27 cellular contexts compared by ENCODE assay signal in the genomic region with DNA sequence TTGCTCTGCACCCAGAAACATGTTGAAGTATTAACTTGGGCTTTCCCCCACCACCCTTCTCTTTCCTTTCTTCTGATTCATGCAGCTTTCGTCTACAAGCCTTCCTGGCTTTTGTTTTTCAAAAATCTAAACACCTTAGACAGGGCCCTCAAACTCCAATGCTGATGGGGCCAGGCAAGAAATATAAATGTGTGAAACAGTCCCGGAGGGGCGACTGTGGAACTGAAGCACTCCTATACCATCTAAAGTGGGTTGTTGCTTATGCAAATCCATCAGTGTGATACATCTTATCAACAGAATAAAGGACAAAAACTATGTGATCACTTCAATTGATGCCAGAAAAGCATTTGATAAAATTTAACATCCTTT.
"Had no signal": no experiment of that assay in that cellular context is flagged by ENCODE, and none has a peak within 500 bp of the region (broad histone marks: within the 10 kb centered on the region; RNA-seq: fewer than 3 reads in every experiment).

No MANE protein-coding gene starts in this region.

- H3K36me3 Mint-ChIP-seq: immature natural killer cell; neural progenitor cell; stimulated activated effector memory CD8-positive, alpha-beta T cell treated with anti-CD3 and anti-CD28 coated beads, Interleukin-12 subunit alpha, Interleukin-12 subunit beta, amount 100 ng/mL, for 72 hours had no signal

- H3K27me3 ChIP-seq: breast epithelium, neural progenitor cell, suprapubic skin had no signal

- ATAC-seq: esophagus mucosa; heart left ventricle; naive thymus-derived CD4-positive, alpha-beta T cell; psoas muscle; stimulated activated effector memory CD8-positive, alpha-beta T cell treated with anti-CD3 and anti-CD28 coated beads, Interleukin-12 subunit alpha, Interleukin-12 subunit beta, amount 100 ng/mL, for 72 hours; T-cell had no signal

- H3K4me3 Mint-ChIP-seq: activated CD4-positive, alpha-beta T cell treated with anti-CD3 and anti-CD28 coated beads, Interleukin-2, amount 10 ng/mL, durations not matched to agents 24 days and 14 days; central memory CD8-positive, alpha-beta T cell; dendritic cell treated with granulocyte-macrophage colony-stimulating factor and Interleukin-4, amounts not matched to agents 40 ng/mL and 50 ng/mL, for 4 days; endodermal cell; immature natural killer cell; memory B cell; neural progenitor cell; stimulated activated effector memory CD8-positive, alpha-beta T cell treated with anti-CD3 and anti-CD28 coated beads, Interleukin-12 subunit alpha, Interleukin-12 subunit beta, amount 100 ng/mL, for 72 hours; T-cell had no signal

- H3K9me3 ChIP-seq: breast epithelium, suprapubic skin, tibial artery had no signal

- DNase-seq: activated CD4-positive, alpha-beta T cell treated with anti-CD3 and anti-CD28 coated beads, Interleukin-2, amount 10 ng/mL, durations not matched to agents 24 days and 14 days; activated CD4-positive, CD25-positive, alpha-beta regulatory T cell; activated gamma-delta T cell; endodermal cell; foreskin fibroblast; heart left ventricle; hypothalamus; immature natural killer cell; kidney; midbrain; naive thymus-derived CD4-positive, alpha-beta T cell; occipital lobe; psoas muscle; sigmoid colon; small intestine; stimulated activated CD4-positive, alpha-beta T cell treated with anti-CD3 and anti-CD28 coated beads, Interleukin-4, amount 100 ng/mL, for 24 hours; T-cell had no signal

- H3K9me3 Mint-ChIP-seq: central memory CD8-positive, alpha-beta T cell; dendritic cell treated with granulocyte-macrophage colony-stimulating factor and Interleukin-4, amounts not matched to agents 40 ng/mL and 50 ng/mL, for 4 days; endodermal cell; immature natural killer cell; memory B cell; neural progenitor cell; stimulated activated effector memory CD8-positive, alpha-beta T cell treated with anti-CD3 and anti-CD28 coated beads, Interleukin-12 subunit alpha, Interleukin-12 subunit beta, amount 100 ng/mL, for 72 hours; T-cell had no signal

- H3K27ac Mint-ChIP-seq: dendritic cell treated with granulocyte-macrophage colony-stimulating factor and Interleukin-4, amounts not matched to agents 40 ng/mL and 50 ng/mL, for 4 days; endodermal cell; memory B cell; neural progenitor cell; stimulated activated effector memory CD8-positive, alpha-beta T cell treated with anti-CD3 and anti-CD28 coated beads, Interleukin-12 subunit alpha, Interleukin-12 subunit beta, amount 100 ng/mL, for 72 hours had no signal

- H3K27ac ChIP-seq: breast epithelium, heart left ventricle, neural progenitor cell, parathyroid adenoma, psoas muscle, sigmoid colon, suprapubic skin, tibial artery had no signal

- H3K27me3 Mint-ChIP-seq: central memory CD8-positive, alpha-beta T cell; memory B cell; T-cell had no signal

- H3K4me1 Mint-ChIP-seq: endodermal cell; immature natural killer cell; neural progenitor cell; stimulated activated effector memory CD8-positive, alpha-beta T cell treated with anti-CD3 and anti-CD28 coated beads, Interleukin-12 subunit alpha, Interleukin-12 subunit beta, amount 100 ng/mL, for 72 hours had no signal
